26 cellular contexts compared by ENCODE assay signal in the genomic region with DNA sequence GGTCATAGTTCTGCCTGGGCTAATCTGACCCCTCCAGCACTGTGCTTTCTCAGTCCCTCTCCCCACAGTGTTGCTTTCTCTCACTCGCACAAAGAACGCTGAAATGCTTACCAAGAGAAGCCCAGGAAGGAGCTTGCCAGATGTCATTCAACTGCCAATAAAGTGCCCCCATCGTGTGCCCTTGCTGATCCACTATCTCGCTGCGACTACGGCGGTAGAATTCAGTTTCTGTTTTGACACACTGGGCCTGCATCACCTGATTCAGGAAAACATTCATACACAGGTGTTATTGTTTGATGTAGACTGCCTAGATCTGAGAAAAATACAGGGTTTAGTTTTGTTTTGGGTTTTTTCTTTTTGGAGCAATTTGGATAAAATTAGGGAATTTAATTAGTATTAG.
A peak's percentile ranks its signal among the peaks of the same experiment; 100 is the strongest.
DNase-seq lines count a peak whose midpoint lies in the region; ATAC-seq lines count a peak whose summit lies in the region.
"Had no signal": no experiment of that assay in that cellular context is flagged by ENCODE, and none has a peak within 500 bp of the region (broad histone marks: within the 10 kb centered on the region; RNA-seq: fewer than 3 reads in every experiment).

No MANE protein-coding gene starts in this region.

- H3K27ac Mint-ChIP-seq in activated T-cell treated with anti-CD3 and anti-CD28 coated beads, Interleukin-2, amount 50 U/mL, for 72 hours = peak overlapping the region; percentile 69
- peak overlapping the region; percentile 84 for H3K27ac Mint-ChIP-seq in activated naive CD8-positive, alpha-beta T cell
- no peak overlapping the region for H3K27ac Mint-ChIP-seq in natural killer cell treated with Interleukin-12 subunit alpha and Interleukin-12 subunit beta and Interleukin-15 and Interleukin-18, amount 100 ng/mL, for 72 hours
- H3K27ac Mint-ChIP-seq: activated B cell treated with CpG ODN at 0.5 μM for 24 hours, natural killer cell had no signal

- WGBS in thymus = 57% methylated on average over 7 of the region's 7 CpGs

- no peaks in the 10 kb centered on the region for H3K9me3 ChIP-seq in KOPT-K1 (ENCODE audit: insufficient read depth, low read length, poor library complexity, severe bottlenecking)
- H3K9me3 ChIP-seq in thymus (ENCODE audit: control insufficient read depth) = no peaks in the 10 kb centered on the region
- H3K9me3 ChIP-seq: BLaER1, colonic mucosa, Peyer's patch, stomach, tibial artery had no signal

- no peaks in the 10 kb centered on the region for H3K4me1 ChIP-seq in thymus (ENCODE audit: control insufficient read depth, insufficient read depth, low read length)
- H3K4me1 ChIP-seq: BLaER1, colonic mucosa, Peyer's patch, stomach, tibial artery had no signal

- peaks cover 16% of the 10 kb centered on the region for H3K4me1 Mint-ChIP-seq in activated T-cell treated with anti-CD3 and anti-CD28 coated beads, Interleukin-2, amount 50 U/mL, for 72 hours (ENCODE audit: low read depth)
- H3K4me1 Mint-ChIP-seq in activated naive CD8-positive, alpha-beta T cell (ENCODE audit: low read depth) = peaks cover 23% of the 10 kb centered on the region
- H3K4me1 Mint-ChIP-seq in natural killer cell treated with Interleukin-12 subunit alpha and Interleukin-12 subunit beta and Interleukin-15 and Interleukin-18, amount 100 ng/mL, for 72 hours (ENCODE audit: low read depth in 2 of 2) = peaks cover 3 to 5% of the 10 kb centered on the region in 2 donors
- H3K4me1 Mint-ChIP-seq: activated B cell treated with CpG ODN at 0.5 μM for 24 hours had no signal

- H3K36me3 ChIP-seq in KOPT-K1 (ENCODE audit: insufficient read depth, low read length) = peaks cover 21% of the 10 kb centered on the region
- H3K36me3 ChIP-seq in thymus (ENCODE audit: control insufficient read depth, insufficient read depth) = peaks cover 4% of the 10 kb centered on the region
- H3K36me3 ChIP-seq: colonic mucosa had no signal

- H3K27me3 Mint-ChIP-seq in activated T-cell treated with anti-CD3 and anti-CD28 coated beads, Interleukin-2, amount 50 U/mL, for 72 hours (ENCODE audit: low read depth) = no peaks in the 10 kb centered on the region
- H3K27me3 Mint-ChIP-seq in activated naive CD8-positive, alpha-beta T cell = no peaks in the 10 kb centered on the region
- no peaks in the 10 kb centered on the region for H3K27me3 Mint-ChIP-seq in natural killer cell treated with Interleukin-12 subunit alpha and Interleukin-12 subunit beta and Interleukin-15 and Interleukin-18, amount 100 ng/mL, for 72 hours
- H3K27me3 Mint-ChIP-seq: activated B cell treated with CpG ODN at 0.5 μM for 24 hours had no signal

- DNase-seq in activated T-cell treated with anti-CD3 and anti-CD28 coated beads, Interleukin-2, amount 50 U/mL, for 72 hours = no peak
- no peak for DNase-seq in activated T-cell treated with anti-CD3 and anti-CD28 coated beads for 4 hours
- DNase-seq in natural killer cell treated with Interleukin-12 subunit alpha and Interleukin-12 subunit beta and Interleukin-15 and Interleukin-18, amount 100 ng/mL, for 72 hours (ENCODE audit: low spot score) = no peak
- DNase-seq in SHP77 treated with DMSO at 0.1 percent for 48 hours (lab: John Stamatoyannopoulos, UW) = no peak
- DNase-seq: activated B cell treated with CpG ODN at 0.5 μM for 24 hours; activated gamma-delta T cell; anterior cingulate cortex; colonic mucosa; effector CD8-positive, alpha-beta T cell; glutamatergic neuron; HCEC 1CT; midbrain; natural killer cell; NCI-H1436; NCI-H345; NCI-H748 treated with DMSO at 0.1 percent for 48 hours; Peyer's patch; SIG-M5; stomach; tibial artery had no signal

- H3K4me3 Mint-ChIP-seq in activated T-cell treated with anti-CD3 and anti-CD28 coated beads, Interleukin-2, amount 50 U/mL, for 72 hours = peak overlapping the region; percentile 73 to 80
- H3K4me3 Mint-ChIP-seq in activated naive CD8-positive, alpha-beta T cell = peak overlapping the region; percentile 80
- no peak overlapping the region for H3K4me3 Mint-ChIP-seq in natural killer cell treated with Interleukin-12 subunit alpha and Interleukin-12 subunit beta and Interleukin-15 and Interleukin-18, amount 100 ng/mL, for 72 hours
- H3K4me3 Mint-ChIP-seq: activated B cell treated with CpG ODN at 0.5 μM for 24 hours, natural killer cell had no signal

- H3K9me3 Mint-ChIP-seq in activated T-cell treated with anti-CD3 and anti-CD28 coated beads, Interleukin-2, amount 50 U/mL, for 72 hours = no peaks in the 10 kb centered on the region
- H3K9me3 Mint-ChIP-seq in activated naive CD8-positive, alpha-beta T cell (ENCODE audit: low read depth) = no peaks in the 10 kb centered on the region
- H3K9me3 Mint-ChIP-seq in natural killer cell treated with Interleukin-12 subunit alpha and Interleukin-12 subunit beta and Interleukin-15 and Interleukin-18, amount 100 ng/mL, for 72 hours = no peaks in the 10 kb centered on the region
- H3K9me3 Mint-ChIP-seq: activated B cell treated with CpG ODN at 0.5 μM for 24 hours, natural killer cell had no signal

- H3K27me3 ChIP-seq in thymus (ENCODE audit: control insufficient read depth, insufficient read depth) = no peaks in the 10 kb centered on the region
- H3K27me3 ChIP-seq: BLaER1, colonic mucosa, Peyer's patch, stomach, tibial artery had no signal

- no peak for ATAC-seq in activated T-cell treated with anti-CD3 and anti-CD28 coated beads, Interleukin-2, amount 50 U/mL, for 72 hours (replicated peaks in 1 of 2)
- no peak for ATAC-seq in natural killer cell treated with Interleukin-12 subunit alpha and Interleukin-12 subunit beta and Interleukin-15 and Interleukin-18, amount 100 ng/mL, for 72 hours
- ATAC-seq: natural killer cell had no signal

- peak overlapping the region; percentile 62 for H3K27ac ChIP-seq in KOPT-K1 (ENCODE audit: low read depth, low read length, poor library complexity, severe bottlenecking)
- H3K27ac ChIP-seq in thymus (ENCODE audit: low read depth) = peak overlapping the region; percentile 19
- H3K27ac ChIP-seq: BLaER1, colonic mucosa, HL-60, KMS-11, Peyer's patch, stomach, tibial artery had no signal

- no peak overlapping the region for H3K4me3 ChIP-seq in thymus (ENCODE audit: low read length)
- H3K4me3 ChIP-seq: BLaER1, colonic mucosa, Peyer's patch, stomach, tibial artery had no signal

- H3K36me3 Mint-ChIP-seq in activated T-cell treated with anti-CD3 and anti-CD28 coated beads, Interleukin-2, amount 50 U/mL, for 72 hours (ENCODE audit: insufficient read depth in 2 of 2) = peaks cover 0 to 4% of the 10 kb centered on the region in 2 donors
- peaks cover 32% of the 10 kb centered on the region for H3K36me3 Mint-ChIP-seq in activated naive CD8-positive, alpha-beta T cell
- no peaks in the 10 kb centered on the region for H3K36me3 Mint-ChIP-seq in natural killer cell treated with Interleukin-12 subunit alpha and Interleukin-12 subunit beta and Interleukin-15 and Interleukin-18, amount 100 ng/mL, for 72 hours
- H3K36me3 Mint-ChIP-seq: natural killer cell had no signal

Comparison
In these comparisons a context has a peak if more than half of its experiments do, and no peak if none do; other contexts are left out.
1. H3K27ac Mint-ChIP-seq: peak in activated T-cell treated with anti-CD3 and anti-CD28 coated beads, Interleukin-2, amount 50 U/mL, for 72 hours (single experiment) and activated naive CD8-positive, alpha-beta T cell (single experiment); none in natural killer cell treated with Interleukin-12 subunit alpha and Interleukin-12 subunit beta and Interleukin-15 and Interleukin-18, amount 100 ng/mL, for 72 hours (0 of 2).